ENCODE assay signal across 11 cellular contexts in genomic region chr9:76615149-76615548, GRCh38.
A peak's percentile ranks its signal among the peaks of the same experiment; 100 is the strongest.
DNase-seq lines count a peak whose midpoint lies in the region; FAIRE-seq and TF ChIP-seq lines count a peak whose summit lies in the region.
"Had no signal": no experiment of that assay in that cellular context is flagged by ENCODE, and none has a peak within 500 bp of the region (broad histone marks: within the 10 kb centered on the region; RNA-seq: fewer than 3 reads in every experiment).

No MANE protein-coding gene starts in this region.

- no peaks in the 10 kb centered on the region for H3K36me3 ChIP-seq in parathyroid adenoma (ENCODE audit: control insufficient read depth, insufficient read depth, low read length)
- H3K36me3 ChIP-seq: SJSA1 had no signal

- H3K4me3 ChIP-seq in fibroblast of the aortic adventitia (ENCODE audit: low read depth, low read length) (no peak overlapping the region), parathyroid adenoma (ENCODE audit: low read depth, low read length) (no peak overlapping the region)
- H3K4me3 ChIP-seq: SJSA1 had no signal

- TF ChIP-seq POLR2A in GM12891 (IDR thresholded peaks at IDR 0.05; ENCODE audit: low read depth, low read length) = no peak

- DNase-seq in GM12891 (ENCODE audit: insufficient read length, low spot score) = no peak
- peak; percentile 60 for DNase-seq in MV-4-11 (lab: John Stamatoyannopoulos, UW)
- peak; percentile 76 for DNase-seq in fibroblast of the aortic adventitia (ENCODE audit: low read depth)
- no peak for DNase-seq in stimulated activated CD4-positive, alpha-beta T cell treated with anti-CD3 and anti-CD28 coated beads, Interleukin-2, amount 100 ng/mL, for 24 hours
- no peak for DNase-seq in SK-N-DZ (ENCODE audit: low spot score)
- no peak for DNase-seq in occipital lobe (lab: John Stamatoyannopoulos, UW)
- no peak for DNase-seq in stimulated activated CD4-positive, alpha-beta T cell treated with anti-CD3 and anti-CD28 coated beads, Interleukin-1b, Interleukin-23, amount 100 ng/mL, for 48 hours
- DNase-seq: activated CD4-positive, alpha-beta memory T cell treated with anti-CD3 and anti-CD28 coated beads for 36 hours; CD8-positive, alpha-beta T cell had no signal

- peaks cover 20% of the 10 kb centered on the region for H3K4me1 ChIP-seq in parathyroid adenoma

- H3K79me2 ChIP-seq in parathyroid adenoma = no peaks in the 10 kb centered on the region

- FAIRE-seq in GM12891 (lab: Jason Lieb, UNC) = peak; percentile 33

- no peaks in the 10 kb centered on the region for H3K9me3 ChIP-seq in parathyroid adenoma (ENCODE audit: control insufficient read depth, low read length)
- H3K9me3 ChIP-seq: SJSA1 had no signal

- no peaks in the 10 kb centered on the region for H3K27me3 ChIP-seq in parathyroid adenoma (ENCODE audit: control insufficient read depth, insufficient read depth, low read length)
- H3K27me3 ChIP-seq: SJSA1 had no signal

- no peak overlapping the region for H3K9ac ChIP-seq in parathyroid adenoma

- H3K27ac ChIP-seq in parathyroid adenoma = no peak overlapping the region
- H3K27ac ChIP-seq: SJSA1 had no signal

- H3K4me2 ChIP-seq in parathyroid adenoma (ENCODE audit: low read length) = peak overlapping the region; percentile 29

- no peak for TF ChIP-seq CTCF in fibroblast of the aortic adventitia (IDR thresholded peaks at IDR 0.05; ENCODE audit: insufficient read depth, low read length)
- no peak for TF ChIP-seq CTCF in parathyroid adenoma (IDR thresholded peaks at IDR 0.05)

- peak overlapping the region; percentile 35 for H2AFZ ChIP-seq in parathyroid adenoma

TF ChIP-seq in GM12891, 5 proteins besides CTCF, POLR2A, EP300 and RAD21:
- no peak for TF ChIP-seq PAX5 (IDR thresholded peaks at IDR 0.05; ENCODE audit: insufficient read depth, low read length, severe bottlenecking)

Comparison
In these comparisons a context has a peak if more than half of its experiments do, and no peak if none do; other contexts are left out.
1. DNase-seq: peak in MV-4-11 (single experiment) and fibroblast of the aortic adventitia (single experiment); none in GM12891 (single experiment), stimulated activated CD4-positive, alpha-beta T cell treated with anti-CD3 and anti-CD28 coated beads, Interleukin-2, amount 100 ng/mL, for 24 hours (0 of 2), SK-N-DZ (single experiment), occipital lobe (single experiment) and stimulated activated CD4-positive, alpha-beta T cell treated with anti-CD3 and anti-CD28 coated beads, Interleukin-1b, Interleukin-23, amount 100 ng/mL, for 48 hours (single experiment).